24 cellular contexts compared by ENCODE assay signal in the genomic region with DNA sequence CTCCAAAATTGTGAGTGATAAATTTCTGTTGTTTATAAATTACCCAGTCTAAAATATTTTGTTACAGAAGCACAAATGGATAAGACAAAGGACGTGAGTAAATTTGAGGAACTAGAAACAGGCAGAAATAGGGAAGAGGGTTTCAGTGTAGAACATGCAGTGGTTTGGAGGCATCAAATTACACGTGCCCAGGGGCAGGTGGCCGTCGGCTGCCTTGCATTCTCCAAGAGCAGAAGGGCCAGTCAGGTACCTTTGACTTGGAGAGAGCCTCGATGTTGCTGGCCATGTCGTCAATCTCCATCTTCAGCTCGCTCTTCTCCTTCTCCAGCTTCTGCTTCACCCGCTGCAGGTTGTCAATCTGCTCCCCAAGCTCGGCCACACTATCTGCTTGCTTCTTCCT. TPM values are rescaled to one million over a fixed set of nuclear protein-coding genes. Genes with fewer than 3 reads are reported as not detected.
"Had no signal": no experiment of that assay in that cellular context is flagged by ENCODE, and none has a peak within 500 bp of the region (broad histone marks: within the 10 kb centered on the region; RNA-seq: fewer than 3 reads in every experiment).

No MANE protein-coding gene starts in this region.

- H3K4me1 ChIP-seq: lower lobe of right lung, pancreas, uterus had no signal

- DNase-seq: activated B cell treated with CpG ODN at 0.5 μM for 24 hours; activated CD4-positive, alpha-beta memory T cell treated with anti-CD3 and anti-CD28 coated beads, Interleukin-2, amount 10 ng/mL, durations not matched to agents 7 days and 5 days; activated CD4-positive, alpha-beta T cell treated with anti-CD3 and anti-CD28 coated beads for 4 hours; activated CD8-positive, alpha-beta memory T cell treated with anti-CD3 and anti-CD28 coated beads, Interleukin-2, amount 10 ng/mL, durations not matched to agents 7 days and 5 days; activated naive CD8-positive, alpha-beta T cell treated with anti-CD3 and anti-CD28 coated beads for 36 hours; amniotic stem cell; foreskin fibroblast; glutamatergic neuron; islet precursor cell; left colon; lower lobe of right lung; pancreas; sigmoid colon; stimulated activated CD8-positive, alpha-beta memory T cell treated with anti-CD3 and anti-CD28 coated beads, Interleukin-4, amount 100 ng/mL, for 48 hours; stimulated activated naive CD4-positive, alpha-beta T cell treated with Interleukin-2 at 50 U/mL for 16 hours; T-helper 2 cell; thyroid gland; uterus had no signal

- H3K36me3 ChIP-seq: cardiac muscle cell, lower lobe of right lung, neutrophil, pancreas, sigmoid colon, thyroid gland, uterus had no signal

- H3K9me3 ChIP-seq: lower lobe of right lung, neutrophil, pancreas, sigmoid colon, thyroid gland, uterus had no signal

- H3K27me3 ChIP-seq: pancreas, sigmoid colon, thyroid gland, uterus had no signal

- ATAC-seq: activated CD8-positive, alpha-beta memory T cell treated with anti-CD3 and anti-CD28 coated beads, Interleukin-2, amount 10 ng/mL, durations not matched to agents 7 days and 5 days; left colon; lower lobe of right lung; natural killer cell treated with Interleukin-12 subunit alpha and Interleukin-12 subunit beta and Interleukin-15 and Interleukin-18, amount 100 ng/mL, for 72 hours; pancreas had no signal

- H3K27ac ChIP-seq: cardiac muscle cell, lower lobe of right lung, neutrophil, pancreas, sigmoid colon, thyroid gland, uterus had no signal

- H3K4me3 ChIP-seq: cardiac muscle cell, lower lobe of right lung, pancreas, sigmoid colon, thyroid gland, uterus had no signal

RNA-seq across cellular contexts. Expression of a gene that starts 54.3 kb away (rescaled TPM):
- total RNA-seq: activated B cell treated with CpG ODN at 0.5 μM for 24 hours; activated CD4-positive, alpha-beta memory T cell treated with anti-CD3 and anti-CD28 coated beads, Interleukin-2, amount 10 ng/mL, durations not matched to agents 7 days and 5 days; activated CD8-positive, alpha-beta memory T cell treated with anti-CD3 and anti-CD28 coated beads, Interleukin-2, amount 10 ng/mL, durations not matched to agents 7 days and 5 days; activated naive CD8-positive, alpha-beta T cell treated with anti-CD3 and anti-CD28 coated beads for 36 hours; chondrocyte; dermis microvascular lymphatic vessel endothelial cell; lower lobe of right lung; natural killer cell treated with Interleukin-12 subunit alpha and Interleukin-12 subunit beta and Interleukin-15 and Interleukin-18, amount 100 ng/mL, for 72 hours; pancreas; sigmoid colon; subcutaneous adipose tissue; thyroid gland; uterus had no signal
